ENCODE assay signal across 1 cellular context in genomic region chr19:51470966-51471365, GRCh38.
TF ChIP-seq lines count a peak whose summit lies in the region.

No MANE protein-coding gene starts in this region.

TF ChIP-seq in K562, 482 proteins besides CTCF, POLR2A, EP300 and RAD21 (continued from another document and continues in another):
- no peak for TF ChIP-seq ZNF639 (CRISPR knock-in tag; conservative IDR thresholded peaks at IDR 0.05 in 1 of 2, IDR thresholded peaks at IDR 0.05 in 1 of 2)
- no peak for TF ChIP-seq HOXB6 (CRISPR knock-in tag; IDR thresholded peaks at IDR 0.05; ENCODE audit: borderline replicate concordance)
- TF ChIP-seq NBN (IDR thresholded peaks at IDR 0.05; ENCODE audit: low read depth), result peak; percentile 32; the same call in 1 of the 2 replicates
- no peak for TF ChIP-seq GABPB1 (CRISPR knock-in tag; IDR thresholded peaks at IDR 0.05)
- TF ChIP-seq NR2C1 (IDR thresholded peaks at IDR 0.05), result 0 out of 2 replicates have a peak, but pooled peaks have one; percentile 27
- peak; percentile 53 for TF ChIP-seq NR2C1 (tag; IDR thresholded peaks at IDR 0.05)
- TF ChIP-seq ZBTB11 (CRISPR knock-in tag; IDR thresholded peaks at IDR 0.05), result peak in 1 of 3 experiments; percentile 46; a peak in 1 of 6 replicates
- peak in 1 of 2 experiments; percentile 54; a peak in 1 of 4 replicates for TF ChIP-seq TEAD1 (CRISPR knock-in tag; IDR thresholded peaks at IDR 0.05)
- no peak for TF ChIP-seq DACH1 (IDR thresholded peaks at IDR 0.05; ENCODE audit: partially characterized antibody)
- TF ChIP-seq MIER1 (IDR thresholded peaks at IDR 0.05; ENCODE audit: low read depth), result no peak
- TF ChIP-seq ZBTB40 (IDR thresholded peaks at IDR 0.05), result no peak
- no peak for TF ChIP-seq ZBTB40 (CRISPR knock-in tag; IDR thresholded peaks at IDR 0.05)
- peak; percentile 82 for TF ChIP-seq EGR1 (conservative IDR thresholded peaks at IDR 0.05)
- TF ChIP-seq CBFA2T3 (IDR thresholded peaks at IDR 0.05), result peak; percentile 62; the same call in 1 of the 2 replicates
- TF ChIP-seq KDM1A (IDR thresholded peaks at IDR 0.05), result peak; percentile 18 to 60; a peak in 2 of 4 replicates
- 0 out of 2 replicates have a peak, but pooled peaks have one; percentile 5 for TF ChIP-seq SUPT5H (IDR thresholded peaks at IDR 0.05)
- TF ChIP-seq SMAD2 (IDR thresholded peaks at IDR 0.05; ENCODE audit: low read depth, low read length), result no peak
- TF ChIP-seq ZNF512 (tag; IDR thresholded peaks at IDR 0.05), result no peak; the same call in 1 of the 2 replicates
- no peak for TF ChIP-seq ZFPM2 (CRISPR knock-in tag; IDR thresholded peaks at IDR 0.05)
- TF ChIP-seq SREBF2 (CRISPR knock-in tag; IDR thresholded peaks at IDR 0.05), result no peak
- no peak for TF ChIP-seq NELFE (IDR thresholded peaks at IDR 0.05; ENCODE audit: insufficient read depth, insufficient read length)
- TF ChIP-seq BCLAF1 (IDR thresholded peaks at IDR 0.05; ENCODE audit: borderline replicate concordance in 1 of 2, control insufficient read depth in 1 of 2, low read depth in 2 of 2, low read length in 1 of 2), result no peak
- TF ChIP-seq PYGO2 (tag; IDR thresholded peaks at IDR 0.05), result no peak
